Comparison of ENCODE assay signal across 10 cellular contexts in genomic region chr1:30982937-30983336, GRCh38.
DNase-seq lines count a peak whose midpoint lies in the region; ATAC-seq and TF ChIP-seq lines count a peak whose summit lies in the region.
"Had no signal": no experiment of that assay in that cellular context is flagged by ENCODE, and none has a peak within 500 bp of the region (broad histone marks: within the 10 kb centered on the region; RNA-seq: fewer than 3 reads in every experiment).

No MANE protein-coding gene starts in this region.

- no peak overlapping the region for H3K4me2 ChIP-seq in OCI-LY7 (ENCODE audit: low read length)
- H3K4me2 ChIP-seq in skeletal muscle satellite cell (ENCODE audit: low read length), result peak overlapping the region; percentile 17

- CTCF ChIA-PET in OCI-LY7 (lab: Charles Lee; ENCODE audit: unreplicated experiment), result no interaction called here

- intact Hi-C loops in OCI-LY7 (cut with micrococcal nuclease; ENCODE audit: unreplicated experiment), result no loop called here

- no peak overlapping the region for H3K4me3 ChIP-seq in OCI-LY7 (ENCODE audit: low read depth, low read length, poor library complexity, severe bottlenecking)
- H3K4me3 ChIP-seq in skeletal muscle satellite cell (ENCODE audit: low read length), result no peak overlapping the region

- H3K9me3 ChIP-seq in OCI-LY7 (ENCODE audit: low read length), result no peaks in the 10 kb centered on the region
- no peaks in the 10 kb centered on the region for H3K9me3 ChIP-seq in skeletal muscle satellite cell (replicated peaks; ENCODE audit: low read length)

- no peaks in the 10 kb centered on the region for H3K27me3 ChIP-seq in skeletal muscle satellite cell (ENCODE audit: control insufficient read depth, insufficient read depth, low read length)

- H3K4me1 ChIP-seq in OCI-LY7 (ENCODE audit: insufficient read depth, low read length, poor library complexity, severe bottlenecking) (peaks cover 17% of the 10 kb centered on the region), skeletal muscle satellite cell (ENCODE audit: control insufficient read depth, insufficient read depth, low read length) (peaks cover 44% of the 10 kb centered on the region)

- H3K4me3 Mint-ChIP-seq in immature natural killer cell, result no peak overlapping the region

- peaks cover 0 to 21% (median 16%) of the 10 kb centered on the region in 3 donors for H3K36me3 Mint-ChIP-seq in immature natural killer cell

- TF ChIP-seq CTCF in GM13976 (IDR thresholded peaks at IDR 0.05; ENCODE audit: borderline replicate concordance, control extremely low read depth, extremely low read depth, insufficient read depth, missing control alignments), result no peak
- TF ChIP-seq CTCF in OCI-LY7 (conservative IDR thresholded peaks at IDR 0.05; ENCODE audit: low read length), result 0 out of 2 replicates have a peak, but pooled peaks have one; percentile 26

- DNase-seq in GM13976 (ENCODE audit: low spot score), result peak; percentile 30
- DNase-seq in OCI-LY7 (ENCODE audit: low spot score), result peak; percentile 26
- DNase-seq in globus pallidus (ENCODE audit: low spot score), result peak; percentile 40
- no peak for DNase-seq in SW480 (ENCODE audit: low spot score)
- no peak for DNase-seq in immature natural killer cell
- DNase-seq in HCEC 1CT, result no peak
- DNase-seq: posterior cingulate gyrus had no signal

- H3K9me2 ChIP-seq in OCI-LY7 (ENCODE audit: insufficient read depth, low read length), result no peaks in the 10 kb centered on the region

- H3K27me3 Mint-ChIP-seq in immature natural killer cell (ENCODE audit: low read depth in 3 of 3), result peaks cover 0 to 2% (median 0%) of the 10 kb centered on the region in 3 donors

- peaks cover 54% of the 10 kb centered on the region; the same call in 1 of the 2 replicates for H3K79me2 ChIP-seq in OCI-LY7 (ENCODE audit: insufficient read depth, low read depth, low read length)

- H3K4me1 Mint-ChIP-seq in immature natural killer cell, result peaks cover 45 to 82% of the 10 kb centered on the region in 2 donors

- H4K20me1 ChIP-seq in OCI-LY7 (ENCODE audit: insufficient read depth, low read length), result peaks cover 25% of the 10 kb centered on the region

- no peaks in the 10 kb centered on the region for H3K9me3 Mint-ChIP-seq in immature natural killer cell

- BruUV-seq in OCI-LY7 (replicated peaks; lab: Mats Ljungman, UMichigan), result no TSS peak

- POLR2A ChIA-PET in OCI-LY7 (lab: Charles Lee), result interaction anchor here (0.6 to 0.8 kb wide), 2 partner anchors 30 to 1238 kb away, joined by 3 read pairs; no protein-coding TSS in a partner anchor

- H3K9ac ChIP-seq in skeletal muscle satellite cell (ENCODE audit: low read depth, low read length), result no peak overlapping the region

- no peak overlapping the region for H3K27ac ChIP-seq in OCI-LY7 (ENCODE audit: low read depth, low read length, poor library complexity, severe bottlenecking)

- in situ Hi-C loops in GM13976 (cut with MboI; ENCODE audit: low sequenced_read_pairs, unreplicated experiment), result no loop called here

- H3K36me3 ChIP-seq in OCI-LY7 (ENCODE audit: insufficient read depth, low read length) (peaks cover 91% of the 10 kb centered on the region), skeletal muscle satellite cell (ENCODE audit: insufficient read depth, low read length) (peaks cover 30% of the 10 kb centered on the region)

- no peak overlapping the region for H2AFZ ChIP-seq in OCI-LY7 (ENCODE audit: low read length)

- ATAC-seq in HG03159 (IDR thresholded peaks at IDR 0.05; ENCODE audit: unreplicated experiment), result no peak
- ATAC-seq: Panc1 had no signal

- H3K27ac Mint-ChIP-seq in immature natural killer cell, result peak overlapping the region in 2 of 6 donors; percentile 24 to 42

Comparison
In these comparisons a context has a peak if more than half of its experiments do, and no peak if none do; other contexts are left out.
1. DNase-seq: peak in GM13976 (single experiment), OCI-LY7 (single experiment) and globus pallidus (single experiment); none in SW480 (single experiment), immature natural killer cell (0 of 3) and HCEC 1CT (single experiment).